Comparison of ENCODE assay signal across 26 cellular contexts in genomic region chr7:19853261-19853832, GRCh38.
"Had no signal": no experiment of that assay in that cellular context is flagged by ENCODE, and none has a peak within 500 bp of the region (broad histone marks: within the 10 kb centered on the region; RNA-seq: fewer than 3 reads in every experiment).

No MANE protein-coding gene starts in this region.

- ATAC-seq: esophagus mucosa; gastroesophageal sphincter; heart left ventricle; left lobe of liver; natural killer cell; right cardiac atrium; stimulated activated effector memory CD8-positive, alpha-beta T cell treated with anti-CD3 and anti-CD28 coated beads, Interleukin-12 subunit alpha, Interleukin-12 subunit beta, amount 100 ng/mL, for 72 hours had no signal

- H3K4me1 ChIP-seq: gastroesophageal sphincter, heart left ventricle, sigmoid colon, stomach, thyroid gland, vagina had no signal

- FAIRE-seq: kidney had no signal

- H3K9me3 ChIP-seq: gastroesophageal sphincter, heart left ventricle, ovary, sigmoid colon, stomach, thyroid gland, vagina had no signal

- H3K36me3 Mint-ChIP-seq: memory B cell; natural killer cell; stimulated activated effector memory CD8-positive, alpha-beta T cell treated with anti-CD3 and anti-CD28 coated beads, Interleukin-12 subunit alpha, Interleukin-12 subunit beta, amount 100 ng/mL, for 72 hours had no signal

- H3K27ac ChIP-seq: epithelial cell of prostate, gastroesophageal sphincter, heart left ventricle, hepatocyte, ovary, sigmoid colon, stomach, thyroid gland, vagina had no signal

- H3K4me3 Mint-ChIP-seq: memory B cell; natural killer cell; stimulated activated effector memory CD8-positive, alpha-beta T cell treated with anti-CD3 and anti-CD28 coated beads, Interleukin-12 subunit alpha, Interleukin-12 subunit beta, amount 100 ng/mL, for 72 hours had no signal

- H3K9me3 Mint-ChIP-seq: memory B cell; stimulated activated effector memory CD8-positive, alpha-beta T cell treated with anti-CD3 and anti-CD28 coated beads, Interleukin-12 subunit alpha, Interleukin-12 subunit beta, amount 100 ng/mL, for 72 hours had no signal

- H3K4me3 ChIP-seq: gastroesophageal sphincter, heart left ventricle, hepatocyte, lung, ovary, sigmoid colon, stomach, thyroid gland, vagina had no signal

- H3K4me2 ChIP-seq: hepatocyte had no signal

- DNase-seq: cortex of kidney; effector CD4-positive, alpha-beta T cell; foreskin fibroblast; heart left ventricle; kidney; natural killer cell; occipital lobe; ovary; posterior cingulate gyrus; right cardiac atrium; sigmoid colon; stimulated activated CD4-positive, alpha-beta T cell treated with anti-CD3 and anti-CD28 coated beads, Interleukin-2, amount 100 ng/mL, for 24 hours; stimulated activated CD4-positive, alpha-beta T cell treated with anti-CD3 and anti-CD28 coated beads, Interleukin-4, amount 100 ng/mL, for 24 hours; stimulated activated naive CD4-positive, alpha-beta T cell treated with Interleukin-2 at 50 U/mL for 16 hours; stomach; thyroid gland; trophoblast cell had no signal

- H3K79me2 ChIP-seq: hepatocyte had no signal

- H3K27me3 ChIP-seq: gastroesophageal sphincter, heart left ventricle, hepatocyte, ovary, sigmoid colon, stomach, thyroid gland, vagina had no signal

- H2AFZ ChIP-seq: hepatocyte had no signal

- H3K36me3 ChIP-seq: gastroesophageal sphincter, heart left ventricle, ovary, sigmoid colon, stomach, thyroid gland, vagina had no signal

- H3K27ac Mint-ChIP-seq: memory B cell; natural killer cell; stimulated activated effector memory CD8-positive, alpha-beta T cell treated with anti-CD3 and anti-CD28 coated beads, Interleukin-12 subunit alpha, Interleukin-12 subunit beta, amount 100 ng/mL, for 72 hours had no signal

- H3K4me1 Mint-ChIP-seq: memory B cell; natural killer cell; stimulated activated effector memory CD8-positive, alpha-beta T cell treated with anti-CD3 and anti-CD28 coated beads, Interleukin-12 subunit alpha, Interleukin-12 subunit beta, amount 100 ng/mL, for 72 hours had no signal
